15 cellular contexts compared by ENCODE assay signal in the genomic region with DNA sequence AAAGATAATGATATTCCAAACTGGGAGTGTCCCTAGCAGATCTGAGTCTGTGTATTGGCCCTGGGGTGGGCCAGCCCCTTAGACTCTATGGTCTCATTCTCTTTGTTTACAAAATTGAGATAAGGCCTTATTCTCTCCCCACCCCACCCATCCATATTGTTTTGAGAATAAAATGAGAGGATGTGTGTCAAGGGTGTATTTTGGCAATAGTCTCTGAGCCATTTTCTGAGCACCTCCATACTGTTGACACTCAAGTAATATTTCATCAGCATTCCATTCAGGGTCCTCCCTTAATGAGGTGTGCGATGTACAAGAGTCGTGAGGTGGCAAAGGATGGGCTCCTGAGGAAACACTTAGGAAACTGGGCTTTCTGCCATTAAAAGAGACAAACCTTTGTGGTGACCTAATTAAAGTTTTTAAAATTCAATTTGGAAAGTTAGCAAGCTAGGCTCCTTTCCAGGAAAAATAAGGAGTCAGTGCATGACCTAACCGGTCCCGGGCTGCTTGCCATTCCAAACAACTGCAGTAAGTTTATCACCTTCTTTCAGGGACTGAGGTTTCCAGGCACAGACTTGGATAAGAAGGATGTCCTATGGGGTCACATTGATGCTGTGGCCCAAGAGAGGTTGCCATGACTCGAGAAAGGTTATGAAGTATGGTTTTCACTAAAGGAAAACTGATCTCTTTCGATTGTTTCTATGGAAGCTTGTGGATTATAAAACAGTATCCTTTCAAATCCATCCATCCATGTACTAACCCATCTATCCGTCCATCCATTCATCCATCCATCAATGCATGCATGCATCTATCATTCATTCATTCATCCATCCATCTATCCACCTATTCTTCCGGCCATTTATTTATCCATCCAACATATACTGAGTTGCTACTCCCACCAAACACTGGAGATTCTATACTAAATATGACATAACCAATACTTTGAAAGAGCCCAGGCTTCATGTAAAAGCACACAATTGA.
DNase-seq lines count a peak whose midpoint lies in the region; ATAC-seq, FAIRE-seq and TF ChIP-seq lines count a peak whose summit lies in the region.
"Had no signal": no experiment of that assay in that cellular context is flagged by ENCODE, and none has a peak within 500 bp of the region (broad histone marks: within the 10 kb centered on the region; RNA-seq: fewer than 3 reads in every experiment).

No MANE protein-coding gene starts in this region.

- peaks cover 5% of the 10 kb centered on the region for H3K36me3 Mint-ChIP-seq in glutamatergic neuron (ENCODE audit: unreplicated experiment)
- H3K36me3 Mint-ChIP-seq in activated naive CD8-positive, alpha-beta T cell treated with anti-CD3 and anti-CD28 coated beads, Interleukin-2, amount 50 U/mL, for 24 hours (ENCODE audit: low read depth) = no peaks in the 10 kb centered on the region
- H3K36me3 Mint-ChIP-seq: naive B cell had no signal

- peaks cover 0 to 8% (median 8%) of the 10 kb centered on the region in 3 donors for H3K4me1 ChIP-seq in pancreas

- H3K36me3 ChIP-seq in pancreas = no peaks in the 10 kb centered on the region

- DNase-seq in EH (ENCODE audit: low read depth) (peak; percentile 7), glutamatergic neuron (no peak), pancreas (peak in 4 of 6 donors; percentile 56 to 69 (median 58)), erythroblast (lab: John Stamatoyannopoulos, UW) (no peak), AG08396 (ENCODE audit: low spot score) (no peak)
- DNase-seq in activated naive CD8-positive, alpha-beta T cell treated with anti-CD3 and anti-CD28 coated beads, Interleukin-2, amount 50 U/mL, for 24 hours = no peak
- DNase-seq: activated CD8-positive, alpha-beta memory T cell treated with anti-CD3 and anti-CD28 coated beads, Interleukin-2, amount 50 U/mL, for 4 hours; DND-41; effector CD4-positive, alpha-beta T cell; naive B cell; NCI-H2107 had no signal

- intact Hi-C loops in pancreas (cut with DNase I) = no loop called here

- H3K4me3 ChIP-seq in pancreas = no peak overlapping the region
- H3K4me3 ChIP-seq: smooth muscle cell had no signal

- H3K27me3 Mint-ChIP-seq in glutamatergic neuron (ENCODE audit: unreplicated experiment) = peaks cover 5% of the 10 kb centered on the region
- H3K27me3 Mint-ChIP-seq in activated naive CD8-positive, alpha-beta T cell treated with anti-CD3 and anti-CD28 coated beads, Interleukin-2, amount 50 U/mL, for 24 hours = peaks cover 5% of the 10 kb centered on the region

- peaks cover 6% of the 10 kb centered on the region for H3K9me3 Mint-ChIP-seq in glutamatergic neuron (ENCODE audit: unreplicated experiment)
- H3K9me3 Mint-ChIP-seq in activated naive CD8-positive, alpha-beta T cell treated with anti-CD3 and anti-CD28 coated beads, Interleukin-2, amount 50 U/mL, for 24 hours = no peaks in the 10 kb centered on the region

- H3K4me3 Mint-ChIP-seq in glutamatergic neuron (ENCODE audit: unreplicated experiment) = no peak overlapping the region
- H3K4me3 Mint-ChIP-seq in activated naive CD8-positive, alpha-beta T cell treated with anti-CD3 and anti-CD28 coated beads, Interleukin-2, amount 50 U/mL, for 24 hours = no peak overlapping the region
- H3K4me3 Mint-ChIP-seq: naive B cell had no signal

- WGBS in pancreas, 2 donors = 37 to 50% methylated on average over 8 of the region's 8 CpGs

- ATAC-seq in pancreas (peak; percentile 86 to 92 (median 88)), GM19452 (IDR thresholded peaks at IDR 0.05; ENCODE audit: unreplicated experiment) (no peak)
- no peak for ATAC-seq in activated naive CD8-positive, alpha-beta T cell treated with anti-CD3 and anti-CD28 coated beads, Interleukin-2, amount 50 U/mL, for 24 hours

- no peaks in the 10 kb centered on the region for H3K9me3 ChIP-seq in pancreas

- H3K4me1 Mint-ChIP-seq in glutamatergic neuron (ENCODE audit: low read depth, unreplicated experiment) = peaks cover 28% of the 10 kb centered on the region
- H3K4me1 Mint-ChIP-seq in activated naive CD8-positive, alpha-beta T cell treated with anti-CD3 and anti-CD28 coated beads, Interleukin-2, amount 50 U/mL, for 24 hours = no peaks in the 10 kb centered on the region
- H3K4me1 Mint-ChIP-seq: naive B cell had no signal

- TF ChIP-seq CTCF in VCaP (conservative IDR thresholded peaks at IDR 0.05) (no peak), glutamatergic neuron (IDR thresholded peaks at IDR 0.05; ENCODE audit: partially characterized antibody, unreplicated experiment) (no peak), pancreas (IDR thresholded peaks at IDR 0.05) (no peak)

- H3K27ac Mint-ChIP-seq in glutamatergic neuron (ENCODE audit: unreplicated experiment) = peak overlapping the region; percentile 3
- no peak overlapping the region for H3K27ac Mint-ChIP-seq in activated naive CD8-positive, alpha-beta T cell treated with anti-CD3 and anti-CD28 coated beads, Interleukin-2, amount 50 U/mL, for 24 hours
- H3K27ac Mint-ChIP-seq: naive B cell had no signal

- H3K27me3 ChIP-seq in pancreas = no peaks in the 10 kb centered on the region

- FAIRE-seq in pancreas (lab: Jason Lieb, UNC) = no peak

- TF ChIP-seq POLR2A in erythroblast (IDR thresholded peaks at IDR 0.05; ENCODE audit: low read length) = no peak

- H3K27ac ChIP-seq in VCaP = peak overlapping the region; percentile 7; the same call in 1 of the 2 replicates
- H3K27ac ChIP-seq in pancreas = no peak overlapping the region
- H3K27ac ChIP-seq: KMS-11 had no signal

Comparison
In these comparisons a context has a peak if more than half of its experiments do, and no peak if none do; other contexts are left out.
1. DNase-seq: peak in EH (single experiment) and pancreas (4 of 6); none in glutamatergic neuron (single experiment), erythroblast (0 of 2), activated naive CD8-positive, alpha-beta T cell treated with anti-CD3 and anti-CD28 coated beads, Interleukin-2, amount 50 U/mL, for 24 hours (single experiment) and AG08396 (single experiment).
2. ATAC-seq: peak in pancreas (4 of 4); none in GM19452 (single experiment) and activated naive CD8-positive, alpha-beta T cell treated with anti-CD3 and anti-CD28 coated beads, Interleukin-2, amount 50 U/mL, for 24 hours (single experiment).